10 cellular contexts compared by ENCODE assay signal in the genomic region with DNA sequence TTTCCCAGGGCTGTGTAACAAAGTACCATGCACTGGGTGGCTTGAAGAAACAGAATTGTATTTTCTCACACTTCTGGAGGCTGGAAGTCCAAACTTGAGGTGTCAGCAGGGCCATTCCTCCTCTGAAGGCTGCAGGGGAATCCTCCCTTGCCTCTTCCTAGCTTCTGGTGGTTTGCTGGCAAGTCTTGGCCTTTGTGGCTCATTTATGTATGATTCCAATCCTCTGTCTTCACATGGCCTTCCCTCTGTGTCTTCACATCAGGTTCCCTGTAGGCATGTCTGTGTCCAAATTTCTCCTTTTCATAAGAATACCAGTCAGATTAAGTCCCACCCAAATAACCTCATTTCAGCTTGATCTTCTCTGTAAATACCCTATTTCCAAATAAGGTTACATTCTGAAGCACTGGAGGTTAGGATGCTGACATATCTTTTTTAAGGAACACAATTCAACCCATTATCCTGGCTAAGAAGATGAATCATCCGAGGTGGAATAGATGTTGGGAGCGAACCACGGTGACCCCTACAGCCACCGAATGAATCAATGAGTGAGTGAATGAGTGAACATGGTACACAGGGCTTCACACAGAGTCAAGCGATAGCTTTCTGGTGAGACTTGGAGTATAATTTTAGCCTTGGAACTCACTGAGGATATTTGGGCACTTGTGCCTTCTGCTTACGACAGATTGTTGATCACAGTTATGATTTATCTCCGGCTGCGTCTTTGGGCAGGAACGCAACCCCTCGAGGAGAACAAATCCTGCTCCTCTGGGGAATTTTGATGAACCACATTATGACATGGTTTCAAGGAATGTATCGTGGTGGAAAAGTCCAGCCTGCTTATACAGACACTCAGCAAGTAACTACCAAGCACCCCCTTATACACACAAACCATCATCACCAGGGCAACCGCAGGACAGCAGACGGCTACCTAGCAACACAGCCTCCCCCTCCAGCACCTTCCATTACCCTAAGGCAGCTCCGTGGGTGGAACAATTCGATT. TPM values are rescaled to one million over a fixed set of nuclear protein-coding genes. Genes with fewer than 3 reads are reported as not detected.
DNase-seq lines count a peak whose midpoint lies in the region; ATAC-seq, FAIRE-seq and TF ChIP-seq lines count a peak whose summit lies in the region.
"Had no signal": no experiment of that assay in that cellular context is flagged by ENCODE, and none has a peak within 500 bp of the region (broad histone marks: within the 10 kb centered on the region; RNA-seq: fewer than 3 reads in every experiment).

No MANE protein-coding gene starts in this region.

- no peak for TF ChIP-seq CTCF in K562 (IDR thresholded peaks at IDR 0.05 in 2 of 3, conservative IDR thresholded peaks at IDR 0.05 in 1 of 3; ENCODE audit: insufficient read depth in 2 of 3, low read depth in 1 of 3, low read length in 3 of 3)
- no peak for TF ChIP-seq CTCF in kidney epithelial cell (IDR thresholded peaks at IDR 0.05; ENCODE audit: insufficient read depth, low read length, poor library complexity, severe bottlenecking)

- ATAC-seq in K562, result no peak
- no peak for ATAC-seq in T-helper 17 cell

- H3K79me2 ChIP-seq in K562 (ENCODE audit: control insufficient read depth, insufficient read depth, low read length), result no peaks in the 10 kb centered on the region

- FAIRE-seq in K562 (lab: Jason Lieb, UNC), result no peak

- no peak overlapping the region for H2AFZ ChIP-seq in K562 (ENCODE audit: low read depth, low read length)

- TF ChIP-seq POLR2A in K562 (conservative IDR thresholded peaks at IDR 0.05), result no peak

- H3K27me3 ChIP-seq in K562 (ENCODE audit: control insufficient read depth in 2 of 2, insufficient read depth in 2 of 2, low read length in 2 of 2) (peaks cover 32 to 52% of the 10 kb centered on the region in 2 experiments), kidney epithelial cell (ENCODE audit: control insufficient read depth, insufficient read depth, low read length) (no peaks in the 10 kb centered on the region)

- no peak overlapping the region for H3K27ac ChIP-seq in K562 (ENCODE audit: extremely low read depth, low read depth, low read length)

- no peaks in the 10 kb centered on the region; a peak in 1 of 5 replicates for H3K4me1 ChIP-seq in K562 (replicated peaks in 1 of 2; ENCODE audit: control insufficient read depth in 2 of 2, insufficient read depth in 2 of 2, low read length in 2 of 2)

- intact Hi-C loops in K562 (cut with micrococcal nuclease), result no loop called here

- 14% methylated on average over 15 of the region's 15 CpGs for WGBS in K562 (ENCODE audit: insufficient coverage, low coverage, missing lambda C conversion rate)

- no peaks in the 10 kb centered on the region for H3K9me1 ChIP-seq in K562 (ENCODE audit: control insufficient read depth, insufficient read depth, low read length)

- no peak overlapping the region for H3K27ac Mint-ChIP-seq in T-helper 17 cell
- H3K27ac Mint-ChIP-seq: activated B cell treated with CpG ODN at 0.5 μM for 24 hours had no signal

- BruUV-seq in K562 (replicated peaks; lab: Mats Ljungman, UMichigan), result no TSS peak

- H3K9ac ChIP-seq in K562 (ENCODE audit: insufficient read depth in 1 of 2, low read depth in 2 of 2, low read length in 2 of 2), result no peak overlapping the region

- CTCF ChIA-PET in K562 (lab: Yijun Ruan, JAX; ENCODE audit: low intra/inter-chr PET ratio), result no interaction called here

- POLR2A ChIA-PET in K562 (lab: Yijun Ruan, JAX), result interaction anchor here (0.6 kb wide), 1 partner anchor 49 kb away, joined by 3 read pairs; no protein-coding TSS in a partner anchor

- no peak overlapping the region for H3K4me2 ChIP-seq in K562 (ENCODE audit: insufficient read depth, low read length)

- no peak overlapping the region for H3K4me3 ChIP-seq in K562
- H3K4me3 ChIP-seq in kidney epithelial cell (ENCODE audit: low read depth, low read length), result no peak overlapping the region

- in situ Hi-C loops in K562 (cut with MboI), result no loop called here

- no peak for TF ChIP-seq RAD21 in K562 (CRISPR knock-in tag; conservative IDR thresholded peaks at IDR 0.05 in 1 of 2, IDR thresholded peaks at IDR 0.05 in 1 of 2)

- H3K27me3 Mint-ChIP-seq in T-helper 17 cell, result no peaks in the 10 kb centered on the region
- H3K27me3 Mint-ChIP-seq: activated B cell treated with CpG ODN at 0.5 μM for 24 hours had no signal

- no peaks in the 10 kb centered on the region for H3K9me3 ChIP-seq in K562 (replicated peaks; ENCODE audit: control insufficient read depth, insufficient read depth, low read depth, low read length)
- no peaks in the 10 kb centered on the region for H3K9me3 ChIP-seq in T-helper 17 cell (ENCODE audit: control insufficient read depth, low read length, poor library complexity, severe bottlenecking)

- peak; percentile 67 for DNase-seq in HK-2 (ENCODE audit: unreplicated experiment)
- DNase-seq in K562 (ENCODE audit: extremely low read depth in 1 of 4, low spot score in 3 of 4), result no peak
- peak; percentile 99 for DNase-seq in kidney epithelial cell (ENCODE audit: low read depth)
- peak; percentile 99 for DNase-seq in stromal cell of bone marrow (ENCODE audit: low read depth)
- no peak for DNase-seq in HT-29 (ENCODE audit: low spot score)
- DNase-seq in T-helper 17 cell, result no peak
- no peak for DNase-seq in hippocampal formation (lab: John Stamatoyannopoulos, UW)
- DNase-seq in NK-92 (lab: John Stamatoyannopoulos, UW; ENCODE audit: unreplicated experiment), result no peak
- DNase-seq: activated B cell treated with CpG ODN at 0.5 μM for 24 hours, NCI-H2171 had no signal

- 0 out of 2 replicates have a peak, but pooled peaks cover 3% of the 10 kb centered on the region for H4K20me1 ChIP-seq in K562 (replicated peaks; ENCODE audit: control insufficient read depth, insufficient read depth, low read length)

- TF ChIP-seq EP300 in K562 (IDR thresholded peaks at IDR 0.05; ENCODE audit: low read length), result no peak

- H3K4me3 Mint-ChIP-seq in T-helper 17 cell, result no peak overlapping the region
- H3K4me3 Mint-ChIP-seq: activated B cell treated with CpG ODN at 0.5 μM for 24 hours had no signal

- H3K36me3 ChIP-seq in K562 (ENCODE audit: control insufficient read depth, insufficient read depth, low read length) (no peaks in the 10 kb centered on the region), kidney epithelial cell (ENCODE audit: control insufficient read depth, insufficient read depth, low read length) (no peaks in the 10 kb centered on the region)

- H3K4me1 Mint-ChIP-seq in T-helper 17 cell, result peaks cover 7% of the 10 kb centered on the region
- H3K4me1 Mint-ChIP-seq: activated B cell treated with CpG ODN at 0.5 μM for 24 hours had no signal

- H3K36me3 Mint-ChIP-seq in T-helper 17 cell (ENCODE audit: low read depth), result no peaks in the 10 kb centered on the region

TF ChIP-seq in K562, 482 proteins besides CTCF, POLR2A, EP300 and RAD21:
- TF ChIP-seq ZNF121 (CRISPR knock-in tag; conservative IDR thresholded peaks at IDR 0.05) (no peak), RFX1 (IDR thresholded peaks at IDR 0.05) (peak; percentile 28; the same call in 1 of the 2 replicates), ZNF316 (IDR thresholded peaks at IDR 0.05) (0 out of 2 replicates have a peak, but pooled peaks have one; percentile 3), TAL1 (IDR thresholded peaks at IDR 0.05) (no peak)

RNA-seq across cellular contexts. Expression of a gene that starts 34.3 kb away (rescaled TPM):
- total RNA-seq in K562 (2011; cell fraction: chromatin; rRNA removed; ENCODE audit: low replicate concordance), result 173 and 222 TPM in 2 replicates
- 77.0 and 99.7 TPM in 2 replicates for total RNA-seq in K562 (2011; cell fraction: nucleolus; rRNA removed)
- total RNA-seq in K562 (2011; cell fraction: nucleoplasm; rRNA removed), result 107 and 133 TPM in 2 replicates
- total RNA-seq in K562 (2014; rRNA removed) (33.6 and 42.7 TPM in 2 replicates), K562 (2014; rRNA removed; fragmentation: Illumina TruSeq; extraction: Trizol) (35.0 and 36.8 TPM in 2 replicates), K562 (2015; rRNA removed; fragmentation: Illumina TruSeq; extraction: Trizol) (22.9 and 23.7 TPM in 2 replicates), K562 (2021) (63.5 and 64.2 TPM in 2 replicates), kidney epithelial cell (361 and 367 TPM in 2 replicates), T-helper 17 cell (10 to 100 TPM; 52.0 to 66.9 TPM)
- polyA plus RNA-seq in K562 (2011; rRNA removed) (38.1 and 47.3 TPM in 2 replicates), K562 (2014; fragmentation: Illumina TruSeq; extraction: Trizol) (40.3 and 43.0 TPM in 2 replicates), K562 (2014; fragmentation: Nextera tagmentation; extraction: Ambion mirVana) (1 to 10 TPM; 4.7 to 5.9 TPM), K562 (2014; rRNA removed) (23.3 and 24.0 TPM in 2 replicates)
- polyA plus RNA-seq in K562 (2011; cell fraction: cytosol; rRNA removed), result 28.3 and 36.5 TPM in 2 replicates
- polyA plus RNA-seq in K562 (2011; cell fraction: nucleus; rRNA removed), result 46.0 and 76.1 TPM in 2 replicates
- 31.7 and 42.8 TPM in 2 replicates for polyA plus RNA-seq in K562 (2012)
- 82.4 and 92.6 TPM in 2 replicates for polyA minus RNA-seq in K562 (2011; rRNA and poly(A)+ RNA removed)
- polyA minus RNA-seq in K562 (2011; cell fraction: cytosol; rRNA and poly(A)+ RNA removed), result 47.4 and 54.4 TPM in 2 replicates
- polyA minus RNA-seq in K562 (2011; cell fraction: nucleus; rRNA and poly(A)+ RNA removed), result 66.9 and 104 TPM in 2 replicates
- total RNA-seq in HT-29 (2014; rRNA removed; shearing (Covaris generic)), result 150 and 153 TPM in 2 replicates

Comparison
In these comparisons a context has a peak if more than half of its experiments do, and no peak if none do; other contexts are left out.
1. DNase-seq: peak in HK-2 (single experiment), kidney epithelial cell (single experiment) and stromal cell of bone marrow (single experiment); none in K562 (0 of 4), HT-29 (single experiment), T-helper 17 cell (0 of 3), hippocampal formation (0 of 2) and NK-92 (single experiment).